Comparison of ENCODE assay signal across 1 cellular context in the genomic region with DNA sequence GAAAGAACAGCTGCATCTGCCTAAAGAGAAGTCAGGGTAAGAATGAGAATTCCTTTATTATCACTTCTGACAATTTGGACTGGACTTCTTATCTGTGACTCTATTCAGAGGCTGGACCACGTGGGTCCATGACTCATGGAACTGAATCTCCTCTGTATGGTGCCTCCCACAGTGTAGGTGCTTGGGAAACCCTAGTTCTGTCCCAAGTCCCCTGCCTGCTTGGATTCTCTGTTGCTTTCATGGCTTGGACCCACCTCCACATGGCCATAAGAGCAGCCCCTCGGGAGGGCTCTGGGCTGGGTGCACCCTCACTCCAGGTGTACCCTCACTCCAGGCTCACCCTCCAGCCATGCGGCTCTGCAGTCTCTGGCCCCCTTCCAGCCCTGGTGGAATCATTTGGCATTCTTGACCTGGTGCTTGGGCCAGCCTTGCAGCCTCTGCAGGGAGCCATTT.
TF ChIP-seq lines count a peak whose summit lies in the region.

No MANE protein-coding gene starts in this region.

TF ChIP-seq in K562, 482 proteins besides CTCF, POLR2A, EP300 and RAD21 (continued from another document and continues in another):
- TF ChIP-seq CEBPZ (IDR thresholded peaks at IDR 0.05; ENCODE audit: borderline replicate concordance, low read depth, low read length) (no peak), ZNF277 (CRISPR knock-in tag; IDR thresholded peaks at IDR 0.05; ENCODE audit: borderline replicate concordance) (no peak), RNF2 (IDR thresholded peaks at IDR 0.05) (0 out of 2 replicates have a peak, but pooled peaks have one; percentile 41), CBFA2T3 (IDR thresholded peaks at IDR 0.05) (peak; percentile 89), SOX6 (IDR thresholded peaks at IDR 0.05) (peak; percentile 68), EHMT2 (IDR thresholded peaks at IDR 0.05) (0 out of 2 replicates have a peak, but pooled peaks have one; percentile 30), ZBTB43 (CRISPR knock-in tag; IDR thresholded peaks at IDR 0.05) (no peak), LEF1 (IDR thresholded peaks at IDR 0.05) (peak; percentile 48; the same call in 1 of the 2 replicates), ZNF507 (tag; conservative IDR thresholded peaks at IDR 0.05) (no peak), ZNF316 (IDR thresholded peaks at IDR 0.05) (no peak), CREM (IDR thresholded peaks at IDR 0.05; ENCODE audit: low read depth) (0 out of 2 replicates have a peak, but pooled peaks have one; percentile 28), ARID1B (IDR thresholded peaks at IDR 0.05) (peak; percentile 86), FOSL1 (tag; conservative IDR thresholded peaks at IDR 0.05) (peak; percentile 96), CHD4 (IDR thresholded peaks at IDR 0.05; ENCODE audit: insufficient read depth, insufficient replicate concordance, low read depth, low read length, poor library complexity, severe bottlenecking) (no peak), ZNF561 (CRISPR knock-in tag; conservative IDR thresholded peaks at IDR 0.05) (no peak), CAMTA2 (CRISPR knock-in tag; conservative IDR thresholded peaks at IDR 0.05) (no peak), LARP7 (IDR thresholded peaks at IDR 0.05) (no peak), OTX1 (CRISPR knock-in tag; IDR thresholded peaks at IDR 0.05) (no peak), LCOR (CRISPR knock-in tag; IDR thresholded peaks at IDR 0.05) (no peak), STAT5A (IDR thresholded peaks at IDR 0.05; ENCODE audit: borderline replicate concordance, low read length) (peak; percentile 38; the same call in 1 of the 2 replicates), SMARCC2 (IDR thresholded peaks at IDR 0.05; ENCODE audit: low read depth) (0 out of 2 replicates have a peak, but pooled peaks have one; percentile 58), CBX2 (IDR thresholded peaks at IDR 0.05; ENCODE audit: insufficient read depth, low read length, poor library complexity, severe bottlenecking) (no peak), JUN (IDR thresholded peaks at IDR 0.05; ENCODE audit: borderline replicate concordance, low read depth, low read length) (peak; percentile 92), JUN (CRISPR knock-in tag; IDR thresholded peaks at IDR 0.05; ENCODE audit: borderline replicate concordance) (no peak), UBTF (IDR thresholded peaks at IDR 0.05; ENCODE audit: borderline replicate concordance in 1 of 2, low read depth in 2 of 2, low read length in 2 of 2) (no peak), CBFA2T2 (conservative IDR thresholded peaks at IDR 0.05) (peak; percentile 82), ILF3 (IDR thresholded peaks at IDR 0.05; ENCODE audit: borderline replicate concordance) (no peak), FIP1L1 (IDR thresholded peaks at IDR 0.05; ENCODE audit: low read depth, low read length, poor library complexity, severe bottlenecking) (no peak), ZNF584 (CRISPR knock-in tag; IDR thresholded peaks at IDR 0.05; ENCODE audit: low read depth) (0 out of 2 replicates have a peak, but pooled peaks have one; percentile 37), PRMT5 (CRISPR knock-in tag; IDR thresholded peaks at IDR 0.05) (no peak), TAF15 (IDR thresholded peaks at IDR 0.05; ENCODE audit: low read depth, low read length) (no peak), NR2C1 (IDR thresholded peaks at IDR 0.05) (no peak), NR2C1 (tag; IDR thresholded peaks at IDR 0.05) (no peak), ATF6 (CRISPR knock-in tag; IDR thresholded peaks at IDR 0.05) (no peak), TCF3 (CRISPR knock-in tag; IDR thresholded peaks at IDR 0.05) (peak; percentile 65), SNRNP70 (optimal IDR thresholded peaks at IDR 0.05; ENCODE audit: low read depth, low read length) (no peak), POLR2AphosphoS2 (IDR thresholded peaks at IDR 0.05; ENCODE audit: low read length) (no peak), RBM34 (IDR thresholded peaks at IDR 0.05; ENCODE audit: borderline replicate concordance, insufficient read depth, low read length) (no peak), FOXJ2 (tag; IDR thresholded peaks at IDR 0.05) (no peak), HSF4 (CRISPR knock-in tag; IDR thresholded peaks at IDR 0.05; ENCODE audit: borderline replicate concordance) (no peak), ZNF224 (CRISPR knock-in tag; IDR thresholded peaks at IDR 0.05) (no peak), MNT (conservative IDR thresholded peaks at IDR 0.05) (peak; percentile 74 to 87; a peak in 3 of 4 replicates), WHSC1 (IDR thresholded peaks at IDR 0.05; ENCODE audit: low read length) (no peak), NCOR1 (IDR thresholded peaks at IDR 0.05) (peak; percentile 66)
- TF ChIP-seq, protein P1, sequence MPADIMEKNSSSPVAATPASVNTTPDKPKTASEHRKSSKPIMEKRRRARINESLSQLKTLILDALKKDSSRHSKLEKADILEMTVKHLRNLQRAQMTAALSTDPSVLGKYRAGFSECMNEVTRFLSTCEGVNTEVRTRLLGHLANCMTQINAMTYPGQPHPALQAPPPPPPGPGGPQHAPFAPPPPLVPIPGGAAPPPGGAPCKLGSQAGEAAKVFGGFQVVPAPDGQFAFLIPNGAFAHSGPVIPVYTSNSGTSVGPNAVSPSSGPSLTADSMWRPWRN (IDR thresholded peaks at IDR 0.05; ENCODE audit: low read depth), result no peak
